ENCODE assay signal across 8 cellular contexts in genomic region chr2:171416009-171416926, GRCh38. TPM values are rescaled to one million over a fixed set of nuclear protein-coding genes. Genes with fewer than 3 reads are reported as not detected.
A peak's percentile ranks its signal among the peaks of the same experiment; 100 is the strongest.
DNase-seq lines count a peak whose midpoint lies in the region; ATAC-seq and TF ChIP-seq lines count a peak whose summit lies in the region.

No MANE protein-coding gene starts in this region.

- H3K36me3 ChIP-seq in CD4-positive, CD25-positive, alpha-beta regulatory T cell (ENCODE audit: control insufficient read depth, insufficient read depth, low read length), result no peaks in the 10 kb centered on the region
- H3K36me3 ChIP-seq in right lobe of liver, result no peaks in the 10 kb centered on the region

- H3K27ac Mint-ChIP-seq in CD4-positive, CD25-positive, alpha-beta regulatory T cell, result peak overlapping the region; percentile 10 to 70 (median 59)
- no peak overlapping the region for H3K27ac Mint-ChIP-seq in activated CD4-positive, alpha-beta T cell treated with anti-CD3 and anti-CD28 coated beads, Interleukin-2, amount 10 ng/mL, durations not matched to agents 7 days and 5 days

- peak; percentile 81 to 87 (median 86) for TF ChIP-seq CTCF in right lobe of liver (IDR thresholded peaks at IDR 0.05)

- H3K4me3 Mint-ChIP-seq in CD4-positive, CD25-positive, alpha-beta regulatory T cell, result peak overlapping the region in 1 of 4 donors; percentile 4
- H3K4me3 Mint-ChIP-seq in activated CD4-positive, alpha-beta T cell treated with anti-CD3 and anti-CD28 coated beads, Interleukin-2, amount 10 ng/mL, durations not matched to agents 7 days and 5 days, result no peak overlapping the region

- WGBS in right lobe of liver (ENCODE audit: insufficient coverage, low coverage, low lambda C conversion rate, missing lambda C conversion rate), result 16% methylated on average over 6 of the region's 7 CpGs

- no peaks in the 10 kb centered on the region for H3K27me3 Mint-ChIP-seq in CD4-positive, CD25-positive, alpha-beta regulatory T cell
- H3K27me3 Mint-ChIP-seq in activated CD4-positive, alpha-beta T cell treated with anti-CD3 and anti-CD28 coated beads, Interleukin-2, amount 10 ng/mL, durations not matched to agents 7 days and 5 days, result no peaks in the 10 kb centered on the region

- DNase-seq in CD4-positive, CD25-positive, alpha-beta regulatory T cell, result peak; percentile 64 to 88 (median 76)
- DNase-seq in NCI-H526 treated with DMSO at 0.1 percent for 48 hours (lab: John Stamatoyannopoulos, UW) (peak; percentile 94), dedifferentiated amniotic fluid mesenchymal stem cell (ENCODE audit: extremely low spot score) (peak; percentile 95), right lobe of liver (peak; percentile 88 to 91 (median 88))
- DNase-seq in activated CD4-positive, alpha-beta T cell treated with anti-CD3 and anti-CD28 coated beads, Interleukin-2, amount 10 ng/mL, durations not matched to agents 7 days and 5 days, result peak; percentile 86
- DNase-seq in stimulated activated CD4-positive, alpha-beta T cell treated with anti-CD3 and anti-CD28 coated beads, TNF-alpha, amount 100 ng/mL, for 1 hour (ENCODE audit: low read depth in 3 of 3, low spot score in 1 of 3), result peak; percentile 56 to 64 (median 64)

- H3K27ac ChIP-seq in CD4-positive, CD25-positive, alpha-beta regulatory T cell (ENCODE audit: insufficient read depth, low read length, poor library complexity, severe bottlenecking), result no peak overlapping the region
- H3K27ac ChIP-seq in right lobe of liver, result no peak overlapping the region

- H3K4me3 ChIP-seq in CD4-positive, CD25-positive, alpha-beta regulatory T cell (ENCODE audit: low read depth, low read length), result peak overlapping the region; percentile 51
- peak overlapping the region in 1 of 3 donors; percentile 8 for H3K4me3 ChIP-seq in right lobe of liver

- no peaks in the 10 kb centered on the region for H3K27me3 ChIP-seq in CD4-positive, CD25-positive, alpha-beta regulatory T cell (ENCODE audit: control insufficient read depth, insufficient read depth, low read length)
- no peaks in the 10 kb centered on the region for H3K27me3 ChIP-seq in right lobe of liver

- POLR2A ChIA-PET in activated CD4-positive, alpha-beta T cell treated with anti-CD3 and anti-CD28 coated beads, Interleukin-2, amount 10 ng/mL, durations not matched to agents 7 days and 5 days (lab: Charles Lee), result interaction anchor here (0.6 to 0.9 kb wide), 2 partner anchors 18 to 132 kb away, joined by 3 read pairs; partner anchors contain the start of genes DCAF17 and METTL8

- no peaks in the 10 kb centered on the region for H3K4me1 ChIP-seq in CD4-positive, CD25-positive, alpha-beta regulatory T cell (ENCODE audit: control insufficient read depth, insufficient read depth, low read length, poor library complexity, severe bottlenecking)
- peaks cover 0 to 4% (median 0%) of the 10 kb centered on the region in 4 donors for H3K4me1 ChIP-seq in right lobe of liver

- H3K9me3 ChIP-seq in CD4-positive, CD25-positive, alpha-beta regulatory T cell (ENCODE audit: control insufficient read depth in 2 of 2, low read length in 2 of 2), result no peaks in the 10 kb centered on the region
- H3K9me3 ChIP-seq in right lobe of liver, result no peaks in the 10 kb centered on the region

- peaks cover 9 to 18% (median 15%) of the 10 kb centered on the region in 4 donors for H3K4me1 Mint-ChIP-seq in CD4-positive, CD25-positive, alpha-beta regulatory T cell
- peaks cover 16% of the 10 kb centered on the region for H3K4me1 Mint-ChIP-seq in activated CD4-positive, alpha-beta T cell treated with anti-CD3 and anti-CD28 coated beads, Interleukin-2, amount 10 ng/mL, durations not matched to agents 7 days and 5 days

- no peak for TF ChIP-seq POLR2A in right lobe of liver (IDR thresholded peaks at IDR 0.05)

- peaks cover 0 to 2% (median 0%) of the 10 kb centered on the region in 7 donors for H3K9me3 Mint-ChIP-seq in CD4-positive, CD25-positive, alpha-beta regulatory T cell
- no peaks in the 10 kb centered on the region for H3K9me3 Mint-ChIP-seq in activated CD4-positive, alpha-beta T cell treated with anti-CD3 and anti-CD28 coated beads, Interleukin-2, amount 10 ng/mL, durations not matched to agents 7 days and 5 days

- intact Hi-C loops in right lobe of liver (cut with DNase I), result loop anchor here in 1 of 2 donors (10.0 kb wide), 2 partner anchors 251 to 441 kb away; partner anchors contain the start of gene TLK1

- H3K36me3 Mint-ChIP-seq in CD4-positive, CD25-positive, alpha-beta regulatory T cell, result no peaks in the 10 kb centered on the region
- peaks cover 10% of the 10 kb centered on the region for H3K36me3 Mint-ChIP-seq in activated CD4-positive, alpha-beta T cell treated with anti-CD3 and anti-CD28 coated beads, Interleukin-2, amount 10 ng/mL, durations not matched to agents 7 days and 5 days (ENCODE audit: low read depth)

- ATAC-seq in CD4-positive, CD25-positive, alpha-beta regulatory T cell (ENCODE audit: low read depth in 2 of 2), result peak; percentile 98 to 99
- ATAC-seq in GM19395 (IDR thresholded peaks at IDR 0.05; ENCODE audit: unreplicated experiment) (peak; percentile 87), HG03460 (IDR thresholded peaks at IDR 0.05; ENCODE audit: unreplicated experiment) (peak; percentile 88), right lobe of liver (peak; percentile 100)

- CTCF ChIA-PET in activated CD4-positive, alpha-beta T cell treated with anti-CD3 and anti-CD28 coated beads, Interleukin-2, amount 10 ng/mL, durations not matched to agents 7 days and 5 days (lab: Charles Lee), result interaction anchor here (0.8 to 2.1 kb wide), 25 partner anchors 9 to 487 kb away, joined by 3 to 25 read pairs (median 4); partner anchors contain the start of genes DCAF17, GORASP2 and METTL8

RNA-seq across cellular contexts. Expression of gene METTL8, which starts 17.5 kb away (rescaled TPM):
- 19.7 TPM for total RNA-seq in CD4-positive, CD25-positive, alpha-beta regulatory T cell
- polyA plus RNA-seq in CD4-positive, CD25-positive, alpha-beta regulatory T cell, result 10 to 100 TPM; 12.6 to 27.3 (median 19.9) TPM
- total RNA-seq in activated CD4-positive, alpha-beta T cell treated with anti-CD3 and anti-CD28 coated beads, Interleukin-2, amount 10 ng/mL, durations not matched to agents 7 days and 5 days, result 10 to 100 TPM; 20.0 to 21.8 TPM
- 10 to 100 TPM in 2 of 6 experiments, 1 to 10 TPM in 4; 6.5 to 13.8 (median 9.5) TPM for total RNA-seq in right lobe of liver

RNA-seq across cellular contexts. Expression of gene DCAF17, which starts 17.8 kb away (rescaled TPM):
- total RNA-seq in CD4-positive, CD25-positive, alpha-beta regulatory T cell, result 18.4 TPM
- polyA plus RNA-seq in CD4-positive, CD25-positive, alpha-beta regulatory T cell, result 10 to 100 TPM; 10.3 to 16.0 (median 12.3) TPM
- 10 to 100 TPM; 15.8 to 19.0 TPM for total RNA-seq in activated CD4-positive, alpha-beta T cell treated with anti-CD3 and anti-CD28 coated beads, Interleukin-2, amount 10 ng/mL, durations not matched to agents 7 days and 5 days
- 1 to 10 TPM; 5.5 to 8.1 (median 6.9) TPM for total RNA-seq in right lobe of liver
